In the genomic region with DNA sequence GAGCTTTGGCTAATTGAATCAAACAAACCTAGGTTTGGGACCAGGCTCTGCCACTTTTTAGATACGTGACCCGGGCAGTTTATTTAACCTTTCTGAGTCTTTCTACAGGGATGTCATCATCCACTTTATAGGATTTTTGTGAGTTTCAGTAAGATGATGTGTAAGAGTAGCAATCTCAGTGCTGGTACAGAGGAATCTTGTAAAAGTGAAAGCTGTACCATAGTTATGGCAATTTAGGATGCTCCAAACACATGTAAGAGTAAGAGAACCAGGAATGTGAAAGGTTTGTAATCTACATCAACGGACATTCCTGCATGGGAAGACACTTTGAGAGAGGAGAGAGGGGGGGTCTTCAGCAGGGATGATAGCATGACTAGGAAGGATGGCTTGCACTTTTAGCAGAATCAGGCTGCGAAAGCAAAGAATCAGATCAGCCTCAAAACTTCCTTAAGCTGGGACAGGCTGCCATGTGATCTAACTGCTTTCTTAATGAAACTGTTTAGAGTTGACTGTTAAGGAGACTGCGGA, we compare ENCODE assay signal across 8 cellular contexts. TPM values are rescaled to one million over a fixed set of nuclear protein-coding genes. Genes with fewer than 3 reads are reported as not detected.
DNase-seq lines count a peak whose midpoint lies in the region; ATAC-seq and TF ChIP-seq lines count a peak whose summit lies in the region.

No MANE protein-coding gene starts in this region.

- H3K79me2 ChIP-seq in MM.1S (ENCODE audit: low read length), result peaks cover 65% of the 10 kb centered on the region
- peaks cover 55% of the 10 kb centered on the region for H3K79me2 ChIP-seq in neural progenitor cell (ENCODE audit: low read depth)

- no peaks in the 10 kb centered on the region for H3K27me3 Mint-ChIP-seq in CD4-positive, CD25-positive, alpha-beta regulatory T cell
- H3K27me3 Mint-ChIP-seq in neural progenitor cell (ENCODE audit: insufficient read depth, low read depth), result no peaks in the 10 kb centered on the region

- H3K4me1 ChIP-seq in CD4-positive, CD25-positive, alpha-beta regulatory T cell (ENCODE audit: control insufficient read depth, insufficient read depth, low read length, poor library complexity, severe bottlenecking), result peaks cover 32% of the 10 kb centered on the region
- H3K4me1 ChIP-seq in MM.1S (ENCODE audit: low read length), result peaks cover 12% of the 10 kb centered on the region
- H3K4me1 ChIP-seq in endocrine pancreas (ENCODE audit: control insufficient read depth, insufficient read depth, low read length), result peaks cover 5% of the 10 kb centered on the region
- peaks cover 7% of the 10 kb centered on the region for H3K4me1 ChIP-seq in neural progenitor cell

- peaks cover 30% of the 10 kb centered on the region for H3K36me3 ChIP-seq in CD4-positive, CD25-positive, alpha-beta regulatory T cell (ENCODE audit: control insufficient read depth, insufficient read depth, low read length)
- H3K36me3 ChIP-seq in MM.1S (replicated peaks; ENCODE audit: insufficient read depth, low read length) (peaks cover 30% of the 10 kb centered on the region), endocrine pancreas (ENCODE audit: control insufficient read depth, insufficient read depth, low read length) (peaks cover 2% of the 10 kb centered on the region), neural progenitor cell (no peaks in the 10 kb centered on the region)

- no peak overlapping the region for H2AFZ ChIP-seq in MM.1S (ENCODE audit: low read length)
- H2AFZ ChIP-seq in neural progenitor cell (replicated peaks), result no peak overlapping the region

- peaks cover 43% of the 10 kb centered on the region for H3F3A ChIP-seq in MM.1S (ENCODE audit: insufficient read depth, low read length)
- peaks cover 24% of the 10 kb centered on the region for H3F3A ChIP-seq in neural progenitor cell (ENCODE audit: low read depth)

- peak in 1 of 3 donors; percentile 18 for DNase-seq in CD4-positive, CD25-positive, alpha-beta regulatory T cell
- DNase-seq in MM.1S (no peak), neural progenitor cell (ENCODE audit: low spot score) (no peak), kidney glomerular epithelial cell (lab: John Stamatoyannopoulos, UW) (no peak), NCI-H187 treated with DMSO at 0.1 percent for 48 hours (lab: John Stamatoyannopoulos, UW) (no peak), LoVo (ENCODE audit: low spot score) (no peak), cerebellum (ENCODE audit: low spot score) (no peak)

- H3K4me1 Mint-ChIP-seq in CD4-positive, CD25-positive, alpha-beta regulatory T cell, result peaks cover 5 to 62% (median 40%) of the 10 kb centered on the region in 4 donors
- H3K4me1 Mint-ChIP-seq in neural progenitor cell, result peaks cover 19% of the 10 kb centered on the region

- peaks cover 35% of the 10 kb centered on the region for H3K36me3 Mint-ChIP-seq in CD4-positive, CD25-positive, alpha-beta regulatory T cell
- peaks cover 25% of the 10 kb centered on the region for H3K36me3 Mint-ChIP-seq in neural progenitor cell

- peak overlapping the region; percentile 94 to 99 (median 96) for H3K4me3 Mint-ChIP-seq in CD4-positive, CD25-positive, alpha-beta regulatory T cell
- H3K4me3 Mint-ChIP-seq in neural progenitor cell, result peak overlapping the region; percentile 97

- H3K27me3 ChIP-seq in CD4-positive, CD25-positive, alpha-beta regulatory T cell (ENCODE audit: control insufficient read depth, insufficient read depth, low read length), result no peaks in the 10 kb centered on the region
- H3K27me3 ChIP-seq in MM.1S (replicated peaks; ENCODE audit: insufficient read depth, low read length) (no peaks in the 10 kb centered on the region), endocrine pancreas (ENCODE audit: control insufficient read depth, insufficient read depth, low read length) (no peaks in the 10 kb centered on the region), neural progenitor cell (no peaks in the 10 kb centered on the region)

- peaks cover 22% of the 10 kb centered on the region; the same call in 1 of the 2 replicates for H4K20me1 ChIP-seq in MM.1S (ENCODE audit: insufficient read depth, low read length)
- H4K20me1 ChIP-seq in neural progenitor cell (ENCODE audit: low read depth), result peaks cover 29% of the 10 kb centered on the region

- H3K9me2 ChIP-seq in MM.1S (replicated peaks; ENCODE audit: insufficient read depth, low read length), result no peaks in the 10 kb centered on the region

- peak overlapping the region; percentile 97 for H3K9ac ChIP-seq in MM.1S (ENCODE audit: low read length)
- H3K9ac ChIP-seq in endocrine pancreas (ENCODE audit: control insufficient read depth, insufficient read depth, low read length), result peak overlapping the region; percentile 90
- H3K9ac ChIP-seq in neural progenitor cell, result peak overlapping the region; percentile 81

- H3K9me3 Mint-ChIP-seq in CD4-positive, CD25-positive, alpha-beta regulatory T cell, result no peaks in the 10 kb centered on the region
- no peaks in the 10 kb centered on the region for H3K9me3 Mint-ChIP-seq in neural progenitor cell

- peak overlapping the region; percentile 97 for H3K27ac ChIP-seq in CD4-positive, CD25-positive, alpha-beta regulatory T cell (ENCODE audit: insufficient read depth, low read length, poor library complexity, severe bottlenecking)
- H3K27ac ChIP-seq in MM.1S (ENCODE audit: low read length) (peak overlapping the region; percentile 84), neural progenitor cell (no peak overlapping the region)

- H3K4me2 ChIP-seq in MM.1S (ENCODE audit: low read depth, low read length), result peak overlapping the region; percentile 64
- H3K4me2 ChIP-seq in neural progenitor cell, result peak overlapping the region; percentile 89

- ATAC-seq in CD4-positive, CD25-positive, alpha-beta regulatory T cell (ENCODE audit: low read depth in 2 of 2), result no peak

- no peaks in the 10 kb centered on the region for H3K9me3 ChIP-seq in CD4-positive, CD25-positive, alpha-beta regulatory T cell (ENCODE audit: control insufficient read depth in 2 of 2, low read length in 2 of 2)
- H3K9me3 ChIP-seq in MM.1S (replicated peaks; ENCODE audit: insufficient read depth, low read length), result no peaks in the 10 kb centered on the region
- no peaks in the 10 kb centered on the region for H3K9me3 ChIP-seq in endocrine pancreas (ENCODE audit: control insufficient read depth, low read length)
- H3K9me3 ChIP-seq in neural progenitor cell (ENCODE audit: low read depth), result no peaks in the 10 kb centered on the region

- peak overlapping the region; percentile 86 to 98 (median 98) for H3K27ac Mint-ChIP-seq in CD4-positive, CD25-positive, alpha-beta regulatory T cell
- peak overlapping the region; percentile 84 for H3K27ac Mint-ChIP-seq in neural progenitor cell

- H3K4me3 ChIP-seq in CD4-positive, CD25-positive, alpha-beta regulatory T cell (ENCODE audit: low read depth, low read length), result peak overlapping the region; percentile 79
- peak overlapping the region; percentile 95 for H3K4me3 ChIP-seq in MM.1S (ENCODE audit: low read length)
- peak overlapping the region; percentile 93 for H3K4me3 ChIP-seq in endocrine pancreas (ENCODE audit: control insufficient read depth, insufficient read depth, low read length)
- peak overlapping the region; percentile 74 for H3K4me3 ChIP-seq in neural progenitor cell

- TF ChIP-seq CTCF in MM.1S (IDR thresholded peaks at IDR 0.05; ENCODE audit: low read length), result no peak
- TF ChIP-seq CTCF in neural progenitor cell (IDR thresholded peaks at IDR 0.05), result no peak

RNA-seq across cellular contexts. Expression of gene NOLC1, which starts 1.0 kb away (rescaled TPM):
- 35.6 TPM for total RNA-seq in CD4-positive, CD25-positive, alpha-beta regulatory T cell
- polyA plus RNA-seq in CD4-positive, CD25-positive, alpha-beta regulatory T cell, result 10 to 100 TPM; 29.5 to 46.5 (median 42.1) TPM
- 74.7 and 80.6 TPM in 2 replicates for total RNA-seq in neural progenitor cell (ENCODE audit: low replicate concordance)
- 25.6 TPM for total RNA-seq in cerebellum

RNA-seq across cellular contexts. Expression of gene PPRC1, which starts 20.3 kb away (rescaled TPM):
- total RNA-seq in CD4-positive, CD25-positive, alpha-beta regulatory T cell, result 35.3 TPM
- polyA plus RNA-seq in CD4-positive, CD25-positive, alpha-beta regulatory T cell, result 10 to 100 TPM in 2 of 4 donors, 1 to 10 TPM in 2; 6.6 to 13.0 (median 8.7) TPM
- 11.7 and 15.4 TPM in 2 replicates for total RNA-seq in neural progenitor cell (ENCODE audit: low replicate concordance)
- total RNA-seq in cerebellum, result 12.3 TPM

RNA-seq across cellular contexts. Expression of gene LDB1, which starts 33.0 kb away (rescaled TPM):
- 120 TPM for total RNA-seq in CD4-positive, CD25-positive, alpha-beta regulatory T cell
- 10 to 100 TPM; 18.1 to 30.5 (median 27.1) TPM for polyA plus RNA-seq in CD4-positive, CD25-positive, alpha-beta regulatory T cell
- total RNA-seq in neural progenitor cell (ENCODE audit: low replicate concordance) (46.4 and 79.2 TPM in 2 replicates), cerebellum (73.6 TPM)
